Comparison of ENCODE assay signal across 10 cellular contexts in genomic region chr1:230186874-230187273, GRCh38.
DNase-seq lines count a peak whose midpoint lies in the region; ATAC-seq, FAIRE-seq and TF ChIP-seq lines count a peak whose summit lies in the region.
"Had no signal": no experiment of that assay in that cellular context is flagged by ENCODE, and none has a peak within 500 bp of the region (broad histone marks: within the 10 kb centered on the region; RNA-seq: fewer than 3 reads in every experiment).

No MANE protein-coding gene starts in this region.

- POLR2A ChIA-PET in CD4-positive, alpha-beta T cell (lab: Charles Lee) = no interaction called here
- POLR2A ChIA-PET in HepG2 (lab: Yijun Ruan, JAX) = interaction anchor here (1.3 to 1.7 kb wide), 3 partner anchors 27 to 33 kb away, joined by 4 to 8 read pairs (median 5); no protein-coding TSS in a partner anchor

- no peak overlapping the region for H2AFZ ChIP-seq in HepG2 (ENCODE audit: low read length)

- H3K4me3 ChIP-seq in HUES64 (ENCODE audit: low read length) = no peak overlapping the region
- H3K4me3 ChIP-seq in HepG2 (replicated peaks in 1 of 3; ENCODE audit: insufficient read depth in 1 of 3, low read depth in 2 of 3, low read length in 3 of 3) = no peak overlapping the region
- no peak overlapping the region for H3K4me3 ChIP-seq in BE2C (ENCODE audit: low read depth, low read length)

- TF ChIP-seq CTCF in CD4-positive, alpha-beta T cell (IDR thresholded peaks at IDR 0.05) = no peak
- TF ChIP-seq CTCF in HepG2 (CRISPR knock-in tag; IDR thresholded peaks at IDR 0.05) (no peak), BE2C (IDR thresholded peaks at IDR 0.05; ENCODE audit: low read depth, low read length) (no peak)

- TF ChIP-seq EP300 in HepG2 (IDR thresholded peaks at IDR 0.05; ENCODE audit: low read depth in 2 of 2, low read length in 2 of 2) (no peak), HepG2 (CRISPR knock-in tag; IDR thresholded peaks at IDR 0.05; ENCODE audit: borderline replicate concordance) (no peak)

- peak overlapping the region; percentile 18 for H3K4me3 Mint-ChIP-seq in CD4-positive, alpha-beta T cell
- peak overlapping the region; percentile 3 for H3K4me3 Mint-ChIP-seq in activated T-helper 1 cell treated with anti-CD3 and anti-CD28 coated beads, Interleukin-12 subunit alpha, Interleukin-12 subunit beta, Interleukin-2, Interleukin-4 antibody, amounts not matched to agents 30 ng/mL and 10 ng/mL and 1 ng/mL, durations not matched to agents 14 hours and 24 hours and 36 hours

- no TSS peak for BruUV-seq in HepG2 (replicated peaks; lab: Mats Ljungman, UMichigan)

- H3K9me3 Mint-ChIP-seq in CD4-positive, alpha-beta T cell = no peaks in the 10 kb centered on the region
- H3K9me3 Mint-ChIP-seq in activated T-helper 1 cell treated with anti-CD3 and anti-CD28 coated beads, Interleukin-12 subunit alpha, Interleukin-12 subunit beta, Interleukin-2, Interleukin-4 antibody, amounts not matched to agents 30 ng/mL and 10 ng/mL and 1 ng/mL, durations not matched to agents 14 hours and 24 hours and 36 hours = peaks cover 4% of the 10 kb centered on the region

- CTCF ChIA-PET in CD4-positive, alpha-beta T cell (lab: Charles Lee) = no interaction called here
- CTCF ChIA-PET in HepG2 (lab: Yijun Ruan, JAX; ENCODE audit: low intra/inter-chr PET ratio, low total read pairs) = no interaction called here

- H3K27me3 Mint-ChIP-seq in CD4-positive, alpha-beta T cell = no peaks in the 10 kb centered on the region
- H3K27me3 Mint-ChIP-seq in activated T-helper 1 cell treated with anti-CD3 and anti-CD28 coated beads, Interleukin-12 subunit alpha, Interleukin-12 subunit beta, Interleukin-2, Interleukin-4 antibody, amounts not matched to agents 30 ng/mL and 10 ng/mL and 1 ng/mL, durations not matched to agents 14 hours and 24 hours and 36 hours (ENCODE audit: insufficient read depth) = no peaks in the 10 kb centered on the region

- H3K27ac ChIP-seq in CD4-positive, alpha-beta T cell (ENCODE audit: low read depth, low read length) = no peak overlapping the region
- peak overlapping the region; percentile 51 for H3K27ac ChIP-seq in HUES64 (ENCODE audit: low read depth, low read length)
- H3K27ac ChIP-seq in HepG2 (ENCODE audit: extremely low read length, insufficient read depth, low read length) = peak overlapping the region; percentile 72

- TF ChIP-seq POLR2A in HepG2 (IDR thresholded peaks at IDR 0.05; ENCODE audit: insufficient read depth in 1 of 2, low read depth in 2 of 2, low read length in 2 of 2) = no peak

- H3K9ac ChIP-seq in HUES64 (ENCODE audit: low read depth, low read length) = no peak overlapping the region
- no peak overlapping the region for H3K9ac ChIP-seq in HepG2 (ENCODE audit: insufficient read depth, low read depth, low read length)

- no peak overlapping the region for H3K4me2 ChIP-seq in HepG2 (ENCODE audit: low read depth, low read length)

- H4K20me1 ChIP-seq in HepG2 (ENCODE audit: insufficient read depth, low read length) = no peaks in the 10 kb centered on the region

- in situ Hi-C loops in HepG2 (cut with HindIII; ENCODE audit: extremely low pct_ligation_motif_present, low pct_unique_long_range_greater_than_20kb) = no loop called here

- no peak for TF ChIP-seq RAD21 in HepG2 (CRISPR knock-in tag; IDR thresholded peaks at IDR 0.05)

- no peaks in the 10 kb centered on the region for H3K9me3 ChIP-seq in CD4-positive, alpha-beta T cell (ENCODE audit: control insufficient read depth, low read length)
- no peaks in the 10 kb centered on the region for H3K9me3 ChIP-seq in HUES64 (ENCODE audit: insufficient read depth, low read depth, low read length)
- H3K9me3 ChIP-seq in HepG2 (ENCODE audit: low read length) = no peaks in the 10 kb centered on the region
- H3K9me3 ChIP-seq in BE2C = no peaks in the 10 kb centered on the region

- ATAC-seq in CD4-positive, alpha-beta T cell (ENCODE audit: poor library complexity) = peak; percentile 41
- ATAC-seq in HepG2 = no peak
- ATAC-seq in GM19023 (IDR thresholded peaks at IDR 0.05; ENCODE audit: unreplicated experiment) = no peak
- no peak for ATAC-seq in GM19351 (IDR thresholded peaks at IDR 0.05; ENCODE audit: unreplicated experiment)
- ATAC-seq in GM18909 (IDR thresholded peaks at IDR 0.05; ENCODE audit: poor library complexity, unreplicated experiment) = no peak

- H3K27ac Mint-ChIP-seq in CD4-positive, alpha-beta T cell = peak overlapping the region; percentile 37
- peak overlapping the region; percentile 55 for H3K27ac Mint-ChIP-seq in activated T-helper 1 cell treated with anti-CD3 and anti-CD28 coated beads, Interleukin-12 subunit alpha, Interleukin-12 subunit beta, Interleukin-2, Interleukin-4 antibody, amounts not matched to agents 30 ng/mL and 10 ng/mL and 1 ng/mL, durations not matched to agents 14 hours and 24 hours and 36 hours

- intact Hi-C loops in CD4-positive, alpha-beta T cell (cut with DNase I, micrococcal nuclease) = no loop called here
- intact Hi-C loops in activated T-helper 1 cell treated with anti-CD3 and anti-CD28 coated beads, Interleukin-12 subunit alpha, Interleukin-12 subunit beta, Interleukin-2, Interleukin-4 antibody, amounts not matched to agents 30 ng/mL and 10 ng/mL and 1 ng/mL, durations not matched to agents 14 hours and 24 hours and 36 hours (cut with micrococcal nuclease) = loop anchor here (1.0 to 5.0 kb wide), 3 partner anchors 23 to 525 kb away; no protein-coding TSS in a partner anchor
- intact Hi-C loops in HepG2 (cut with micrococcal nuclease; ENCODE audit: unreplicated experiment) = loop anchor here (1.0 kb wide), 1 partner anchor 29 kb away; no protein-coding TSS in a partner anchor

- FAIRE-seq in HepG2 (lab: Jason Lieb, UNC) = no peak
- FAIRE-seq: small intestine had no signal

- H3K79me2 ChIP-seq in HepG2 (ENCODE audit: insufficient read depth, low read length) = no peaks in the 10 kb centered on the region

- no peaks in the 10 kb centered on the region for H3K27me3 ChIP-seq in CD4-positive, alpha-beta T cell (ENCODE audit: control insufficient read depth, insufficient read depth, low read length)
- H3K27me3 ChIP-seq in HUES64 (ENCODE audit: insufficient read depth, low read length) (no peaks in the 10 kb centered on the region), HepG2 (ENCODE audit: control insufficient read depth in 1 of 2, insufficient read depth in 2 of 2, low read length in 2 of 2) (no peaks in the 10 kb centered on the region), BE2C (no peaks in the 10 kb centered on the region)

- peaks cover 47% of the 10 kb centered on the region for H3K36me3 Mint-ChIP-seq in CD4-positive, alpha-beta T cell (ENCODE audit: low read depth)
- H3K36me3 Mint-ChIP-seq in activated T-helper 1 cell treated with anti-CD3 and anti-CD28 coated beads, Interleukin-12 subunit alpha, Interleukin-12 subunit beta, Interleukin-2, Interleukin-4 antibody, amounts not matched to agents 30 ng/mL and 10 ng/mL and 1 ng/mL, durations not matched to agents 14 hours and 24 hours and 36 hours (ENCODE audit: low read depth) = peaks cover 27% of the 10 kb centered on the region

- H3K4me1 Mint-ChIP-seq in CD4-positive, alpha-beta T cell (ENCODE audit: low read depth) = peaks cover 59% of the 10 kb centered on the region
- peaks cover 41% of the 10 kb centered on the region for H3K4me1 Mint-ChIP-seq in activated T-helper 1 cell treated with anti-CD3 and anti-CD28 coated beads, Interleukin-12 subunit alpha, Interleukin-12 subunit beta, Interleukin-2, Interleukin-4 antibody, amounts not matched to agents 30 ng/mL and 10 ng/mL and 1 ng/mL, durations not matched to agents 14 hours and 24 hours and 36 hours (ENCODE audit: low read depth)

- WGBS in HUES64 = 80% methylated on average over 4 of the region's 4 CpGs
- 81% methylated on average over 4 of the region's 4 CpGs for WGBS in HepG2 (ENCODE audit: low lambda C conversion rate)

- H3K4me1 ChIP-seq in HUES64 (ENCODE audit: insufficient read depth, low read length) (peaks cover 25% of the 10 kb centered on the region), HepG2 (ENCODE audit: insufficient read depth, low read length) (peaks cover 23% of the 10 kb centered on the region), BE2C (no peaks in the 10 kb centered on the region; the same call in 1 of the 2 replicates)

- H3K36me3 ChIP-seq in HUES64 (ENCODE audit: insufficient read depth, low read length) = peaks cover 3% of the 10 kb centered on the region; the same call in 1 of the 2 replicates
- H3K36me3 ChIP-seq in HepG2 (replicated peaks in 1 of 2; ENCODE audit: control insufficient read depth in 1 of 2, insufficient read depth in 2 of 2, low read length in 2 of 2) = no peaks in the 10 kb centered on the region; a peak in 2 of 5 replicates
- H3K36me3 ChIP-seq in BE2C = no peaks in the 10 kb centered on the region; the same call in 1 of the 2 replicates

- no peak for DNase-seq in CD4-positive, alpha-beta T cell
- DNase-seq in activated T-helper 1 cell treated with anti-CD3 and anti-CD28 coated beads, Interleukin-12 subunit alpha, Interleukin-12 subunit beta, Interleukin-2, Interleukin-4 antibody, amounts not matched to agents 30 ng/mL and 10 ng/mL and 1 ng/mL, durations not matched to agents 14 hours and 24 hours and 36 hours (ENCODE audit: low spot score) = no peak
- no peak for DNase-seq in HepG2 (ENCODE audit: low spot score)
- DNase-seq in BE2C = no peak
- DNase-seq: NK-92 treated with Interleukin-12 subunit alpha and Interleukin-12 subunit beta, amount 100 ng/mL, for 24 hours; small intestine had no signal

TF ChIP-seq in HepG2, 621 proteins besides CTCF, POLR2A, EP300 and RAD21 (continues in another document):
- TF ChIP-seq ZNF275 (CRISPR knock-in tag; IDR thresholded peaks at IDR 0.05; ENCODE audit: borderline replicate concordance) (no peak), ZBTB34 (CRISPR knock-in tag; IDR thresholded peaks at IDR 0.05) (no peak)

Comparison
In these comparisons a context has a peak if more than half of its experiments do, and no peak if none do; other contexts are left out.
1. intact Hi-C loops: an anchor here in activated T-helper 1 cell treated with anti-CD3 and anti-CD28 coated beads, Interleukin-12 subunit alpha, Interleukin-12 subunit beta, Interleukin-2, Interleukin-4 antibody, amounts not matched to agents 30 ng/mL and 10 ng/mL and 1 ng/mL, durations not matched to agents 14 hours and 24 hours and 36 hours (1.0 to 5.0 kb wide) and HepG2 (1.0 kb wide); none called in CD4-positive, alpha-beta T cell.